Comparison of ENCODE assay signal across 1 cellular context in the genomic region with DNA sequence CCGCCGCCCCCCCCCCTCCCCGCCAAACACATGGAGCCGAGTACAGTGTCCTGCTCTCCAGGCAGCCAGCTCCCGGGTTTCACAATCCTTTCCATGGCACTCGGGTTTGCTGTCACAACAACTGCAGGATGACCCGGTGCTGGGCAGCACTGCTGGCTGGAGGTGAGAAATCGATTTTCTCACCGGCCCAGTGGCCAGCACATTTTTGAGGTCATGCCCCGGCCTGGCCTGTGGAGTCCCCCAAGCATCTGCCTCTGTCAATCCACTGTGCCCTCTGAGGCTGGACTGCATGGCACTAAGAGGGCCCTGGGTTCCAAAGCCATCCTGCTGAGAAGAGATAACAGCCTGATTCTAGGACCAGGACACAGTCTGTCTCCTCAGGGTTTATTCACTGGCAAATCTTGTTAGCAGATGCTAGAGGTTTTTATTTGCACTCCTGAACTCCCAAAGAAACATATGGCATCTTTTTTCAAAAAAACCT.
TF ChIP-seq lines count a peak whose summit lies in the region.

No MANE protein-coding gene starts in this region.

TF ChIP-seq in HepG2, 621 proteins besides CTCF, POLR2A, EP300 and RAD21 (continued from another document and continues in another):
- TF ChIP-seq ZNF296 (CRISPR knock-in tag; conservative IDR thresholded peaks at IDR 0.05) (0 out of 2 replicates have a peak, but pooled peaks have one; percentile 89), ZBTB21 (CRISPR knock-in tag; IDR thresholded peaks at IDR 0.05) (0 out of 2 replicates have a peak, but pooled peaks have one; percentile 16), ARHGAP35 (CRISPR knock-in tag; IDR thresholded peaks at IDR 0.05; ENCODE audit: borderline replicate concordance) (no peak), NFAT5 (CRISPR knock-in tag; IDR thresholded peaks at IDR 0.05) (no peak), HIVEP1 (CRISPR knock-in tag; IDR thresholded peaks at IDR 0.05) (peak; percentile 54; the same call in 1 of the 2 replicates), NCOR1 (IDR thresholded peaks at IDR 0.05; ENCODE audit: borderline replicate concordance, low read length) (no peak), THAP9 (CRISPR knock-in tag; IDR thresholded peaks at IDR 0.05; ENCODE audit: borderline replicate concordance) (no peak), PRDM4 (CRISPR knock-in tag; IDR thresholded peaks at IDR 0.05; ENCODE audit: borderline replicate concordance) (no peak), SP2 (CRISPR knock-in tag; IDR thresholded peaks at IDR 0.05) (no peak), SOX13 (IDR thresholded peaks at IDR 0.05) (no peak), SOX13 (CRISPR knock-in tag; conservative IDR thresholded peaks at IDR 0.05 in 1 of 2, IDR thresholded peaks at IDR 0.05 in 1 of 2) (peak in 1 of 2 experiments; percentile 63; a peak in 1 of 4 replicates), ZNF414 (CRISPR knock-in tag; IDR thresholded peaks at IDR 0.05) (no peak), ZNF629 (CRISPR knock-in tag; conservative IDR thresholded peaks at IDR 0.05) (no peak), MIXL1 (CRISPR knock-in tag; IDR thresholded peaks at IDR 0.05) (no peak), DNMT1 (CRISPR knock-in tag; IDR thresholded peaks at IDR 0.05) (no peak), ZNF549 (CRISPR knock-in tag; IDR thresholded peaks at IDR 0.05) (no peak), IKZF1 (IDR thresholded peaks at IDR 0.05) (no peak), ZNF496 (CRISPR knock-in tag; IDR thresholded peaks at IDR 0.05; ENCODE audit: insufficient replicate concordance) (no peak), CHCHD3 (CRISPR knock-in tag; IDR thresholded peaks at IDR 0.05) (no peak), SCMH1 (CRISPR knock-in tag; IDR thresholded peaks at IDR 0.05; ENCODE audit: borderline replicate concordance) (no peak), CBX1 (IDR thresholded peaks at IDR 0.05; ENCODE audit: low read depth) (no peak), ZNF772 (CRISPR knock-in tag; IDR thresholded peaks at IDR 0.05) (no peak), ETV5 (CRISPR knock-in tag; IDR thresholded peaks at IDR 0.05; ENCODE audit: borderline replicate concordance) (peak; percentile 33; the same call in 1 of the 2 replicates), ZGPAT (CRISPR knock-in tag; IDR thresholded peaks at IDR 0.05) (peak; percentile 66), SSRP1 (CRISPR knock-in tag; IDR thresholded peaks at IDR 0.05) (no peak)
- TF ChIP-seq, protein P1, sequence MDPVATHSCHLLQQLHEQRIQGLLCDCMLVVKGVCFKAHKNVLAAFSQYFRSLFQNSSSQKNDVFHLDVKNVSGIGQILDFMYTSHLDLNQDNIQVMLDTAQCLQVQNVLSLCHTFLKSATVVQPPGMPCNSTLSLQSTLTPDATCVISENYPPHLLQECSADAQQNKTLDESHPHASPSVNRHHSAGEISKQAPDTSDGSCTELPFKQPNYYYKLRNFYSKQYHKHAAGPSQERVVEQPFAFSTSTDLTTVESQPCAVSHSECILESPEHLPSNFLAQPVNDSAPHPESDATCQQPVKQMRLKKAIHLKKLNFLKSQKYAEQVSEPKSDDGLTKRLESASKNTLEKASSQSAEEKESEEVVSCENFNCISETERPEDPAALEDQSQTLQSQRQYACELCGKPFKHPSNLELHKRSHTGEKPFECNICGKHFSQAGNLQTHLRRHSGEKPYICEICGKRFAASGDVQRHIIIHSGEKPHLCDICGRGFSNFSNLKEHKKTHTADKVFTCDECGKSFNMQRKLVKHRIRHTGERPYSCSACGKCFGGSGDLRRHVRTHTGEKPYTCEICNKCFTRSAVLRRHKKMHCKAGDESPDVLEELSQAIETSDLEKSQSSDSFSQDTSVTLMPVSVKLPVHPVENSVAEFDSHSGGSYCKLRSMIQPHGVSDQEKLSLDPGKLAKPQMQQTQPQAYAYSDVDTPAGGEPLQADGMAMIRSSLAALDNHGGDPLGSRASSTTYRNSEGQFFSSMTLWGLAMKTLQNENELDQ (CRISPR knock-in tag; IDR thresholded peaks at IDR 0.05; ENCODE audit: borderline replicate concordance): no peak
- TF ChIP-seq, protein P2, sequence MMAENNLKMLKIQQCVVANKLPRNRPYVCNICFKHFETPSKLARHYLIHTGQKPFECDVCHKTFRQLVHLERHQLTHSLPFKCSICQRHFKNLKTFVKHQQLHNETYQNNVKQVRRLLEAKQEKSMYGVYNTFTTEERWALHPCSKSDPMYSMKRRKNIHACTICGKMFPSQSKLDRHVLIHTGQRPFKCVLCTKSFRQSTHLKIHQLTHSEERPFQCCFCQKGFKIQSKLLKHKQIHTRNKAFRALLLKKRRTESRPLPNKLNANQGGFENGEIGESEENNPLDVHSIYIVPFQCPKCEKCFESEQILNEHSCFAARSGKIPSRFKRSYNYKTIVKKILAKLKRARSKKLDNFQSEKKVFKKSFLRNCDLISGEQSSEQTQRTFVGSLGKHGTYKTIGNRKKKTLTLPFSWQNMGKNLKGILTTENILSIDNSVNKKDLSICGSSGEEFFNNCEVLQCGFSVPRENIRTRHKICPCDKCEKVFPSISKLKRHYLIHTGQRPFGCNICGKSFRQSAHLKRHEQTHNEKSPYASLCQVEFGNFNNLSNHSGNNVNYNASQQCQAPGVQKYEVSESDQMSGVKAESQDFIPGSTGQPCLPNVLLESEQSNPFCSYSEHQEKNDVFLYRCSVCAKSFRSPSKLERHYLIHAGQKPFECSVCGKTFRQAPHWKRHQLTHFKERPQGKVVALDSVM (CRISPR knock-in tag; IDR thresholded peaks at IDR 0.05): peak; percentile 23; the same call in 1 of the 2 replicates
- TF ChIP-seq, protein P3, sequence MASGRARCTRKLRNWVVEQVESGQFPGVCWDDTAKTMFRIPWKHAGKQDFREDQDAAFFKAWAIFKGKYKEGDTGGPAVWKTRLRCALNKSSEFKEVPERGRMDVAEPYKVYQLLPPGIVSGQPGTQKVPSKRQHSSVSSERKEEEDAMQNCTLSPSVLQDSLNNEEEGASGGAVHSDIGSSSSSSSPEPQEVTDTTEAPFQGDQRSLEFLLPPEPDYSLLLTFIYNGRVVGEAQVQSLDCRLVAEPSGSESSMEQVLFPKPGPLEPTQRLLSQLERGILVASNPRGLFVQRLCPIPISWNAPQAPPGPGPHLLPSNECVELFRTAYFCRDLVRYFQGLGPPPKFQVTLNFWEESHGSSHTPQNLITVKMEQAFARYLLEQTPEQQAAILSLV (CRISPR knock-in tag; IDR thresholded peaks at IDR 0.05; ENCODE audit: borderline replicate concordance): no peak
- TF ChIP-seq, protein P4, sequence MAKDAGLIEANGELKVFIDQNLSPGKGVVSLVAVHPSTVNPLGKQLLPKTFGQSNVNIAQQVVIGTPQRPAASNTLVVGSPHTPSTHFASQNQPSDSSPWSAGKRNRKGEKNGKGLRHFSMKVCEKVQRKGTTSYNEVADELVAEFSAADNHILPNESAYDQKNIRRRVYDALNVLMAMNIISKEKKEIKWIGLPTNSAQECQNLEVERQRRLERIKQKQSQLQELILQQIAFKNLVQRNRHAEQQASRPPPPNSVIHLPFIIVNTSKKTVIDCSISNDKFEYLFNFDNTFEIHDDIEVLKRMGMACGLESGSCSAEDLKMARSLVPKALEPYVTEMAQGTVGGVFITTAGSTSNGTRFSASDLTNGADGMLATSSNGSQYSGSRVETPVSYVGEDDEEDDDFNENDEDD (CRISPR knock-in tag; IDR thresholded peaks at IDR 0.05; ENCODE audit: borderline replicate concordance): no peak
- TF ChIP-seq, protein P5, sequence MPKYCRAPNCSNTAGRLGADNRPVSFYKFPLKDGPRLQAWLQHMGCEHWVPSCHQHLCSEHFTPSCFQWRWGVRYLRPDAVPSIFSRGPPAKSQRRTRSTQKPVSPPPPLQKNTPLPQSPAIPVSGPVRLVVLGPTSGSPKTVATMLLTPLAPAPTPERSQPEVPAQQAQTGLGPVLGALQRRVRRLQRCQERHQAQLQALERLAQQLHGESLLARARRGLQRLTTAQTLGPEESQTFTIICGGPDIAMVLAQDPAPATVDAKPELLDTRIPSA (CRISPR knock-in tag; IDR thresholded peaks at IDR 0.05; ENCODE audit: borderline replicate concordance): no peak
- TF ChIP-seq, protein P6, sequence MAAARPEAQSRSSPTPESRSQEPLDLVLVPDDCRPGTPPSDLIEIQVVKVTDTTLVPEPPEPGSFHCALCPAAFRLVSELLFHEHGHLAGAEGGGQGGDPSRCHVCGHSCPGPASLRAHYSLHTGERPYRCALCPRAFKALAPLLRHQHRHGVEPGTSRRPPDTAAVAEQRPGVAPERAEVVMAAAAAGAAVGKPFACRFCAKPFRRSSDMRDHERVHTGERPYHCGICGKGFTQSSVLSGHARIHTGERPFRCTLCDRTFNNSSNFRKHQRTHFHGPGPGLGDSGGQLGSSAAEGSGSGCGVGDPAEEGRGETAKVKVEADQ (CRISPR knock-in tag; IDR thresholded peaks at IDR 0.05; ENCODE audit: borderline replicate concordance): no peak
